In the genomic region with DNA sequence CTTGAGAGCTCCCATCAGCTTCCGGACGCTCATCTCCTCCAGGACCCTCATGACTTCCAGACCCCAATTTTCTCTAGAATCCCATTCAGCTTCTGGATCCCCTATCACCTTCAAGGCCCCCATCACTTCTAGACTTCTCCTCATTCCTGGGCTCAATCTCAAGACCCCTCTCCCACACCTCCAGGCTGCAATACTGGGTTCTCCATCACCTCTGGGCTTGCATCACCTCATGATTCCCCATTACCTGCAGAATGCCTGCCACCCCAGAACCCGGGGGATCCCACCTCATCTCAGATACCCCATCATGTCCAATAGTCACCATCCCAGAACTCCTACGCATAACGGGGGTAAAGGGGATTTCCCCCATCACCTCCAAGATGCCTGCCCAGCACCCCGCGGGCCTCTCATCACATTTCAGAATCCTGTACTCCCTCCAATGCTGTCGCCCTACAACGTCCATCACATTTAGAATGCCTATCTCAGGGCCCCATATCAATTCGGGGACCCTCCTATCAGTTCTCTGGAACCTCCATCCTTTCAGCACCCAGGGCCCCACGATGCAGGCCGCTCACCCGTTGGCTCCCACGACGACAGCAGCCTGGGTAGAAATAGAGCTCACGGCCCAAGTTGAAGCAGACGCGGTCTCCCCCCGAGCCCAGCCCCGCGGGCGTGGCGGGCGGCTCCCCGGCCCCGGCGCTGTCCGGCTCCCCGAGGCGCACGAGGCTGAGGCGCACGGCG, we compare ENCODE assay signal across 1 cellular context.
TF ChIP-seq lines count a peak whose summit lies in the region.

No MANE protein-coding gene starts in this region.

TF ChIP-seq in neural cell, 6 proteins besides CTCF, POLR2A, EP300 and RAD21 (continued from another document):
- TF ChIP-seq, protein P1, sequence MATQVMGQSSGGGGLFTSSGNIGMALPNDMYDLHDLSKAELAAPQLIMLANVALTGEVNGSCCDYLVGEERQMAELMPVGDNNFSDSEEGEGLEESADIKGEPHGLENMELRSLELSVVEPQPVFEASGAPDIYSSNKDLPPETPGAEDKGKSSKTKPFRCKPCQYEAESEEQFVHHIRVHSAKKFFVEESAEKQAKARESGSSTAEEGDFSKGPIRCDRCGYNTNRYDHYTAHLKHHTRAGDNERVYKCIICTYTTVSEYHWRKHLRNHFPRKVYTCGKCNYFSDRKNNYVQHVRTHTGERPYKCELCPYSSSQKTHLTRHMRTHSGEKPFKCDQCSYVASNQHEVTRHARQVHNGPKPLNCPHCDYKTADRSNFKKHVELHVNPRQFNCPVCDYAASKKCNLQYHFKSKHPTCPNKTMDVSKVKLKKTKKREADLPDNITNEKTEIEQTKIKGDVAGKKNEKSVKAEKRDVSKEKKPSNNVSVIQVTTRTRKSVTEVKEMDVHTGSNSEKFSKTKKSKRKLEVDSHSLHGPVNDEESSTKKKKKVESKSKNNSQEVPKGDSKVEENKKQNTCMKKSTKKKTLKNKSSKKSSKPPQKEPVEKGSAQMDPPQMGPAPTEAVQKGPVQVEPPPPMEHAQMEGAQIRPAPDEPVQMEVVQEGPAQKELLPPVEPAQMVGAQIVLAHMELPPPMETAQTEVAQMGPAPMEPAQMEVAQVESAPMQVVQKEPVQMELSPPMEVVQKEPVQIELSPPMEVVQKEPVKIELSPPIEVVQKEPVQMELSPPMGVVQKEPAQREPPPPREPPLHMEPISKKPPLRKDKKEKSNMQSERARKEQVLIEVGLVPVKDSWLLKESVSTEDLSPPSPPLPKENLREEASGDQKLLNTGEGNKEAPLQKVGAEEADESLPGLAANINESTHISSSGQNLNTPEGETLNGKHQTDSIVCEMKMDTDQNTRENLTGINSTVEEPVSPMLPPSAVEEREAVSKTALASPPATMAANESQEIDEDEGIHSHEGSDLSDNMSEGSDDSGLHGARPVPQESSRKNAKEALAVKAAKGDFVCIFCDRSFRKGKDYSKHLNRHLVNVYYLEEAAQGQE (IDR thresholded peaks at IDR 0.05; ENCODE audit: borderline replicate concordance) = no peak
